1 cellular context compared by ENCODE assay signal in the genomic region with DNA sequence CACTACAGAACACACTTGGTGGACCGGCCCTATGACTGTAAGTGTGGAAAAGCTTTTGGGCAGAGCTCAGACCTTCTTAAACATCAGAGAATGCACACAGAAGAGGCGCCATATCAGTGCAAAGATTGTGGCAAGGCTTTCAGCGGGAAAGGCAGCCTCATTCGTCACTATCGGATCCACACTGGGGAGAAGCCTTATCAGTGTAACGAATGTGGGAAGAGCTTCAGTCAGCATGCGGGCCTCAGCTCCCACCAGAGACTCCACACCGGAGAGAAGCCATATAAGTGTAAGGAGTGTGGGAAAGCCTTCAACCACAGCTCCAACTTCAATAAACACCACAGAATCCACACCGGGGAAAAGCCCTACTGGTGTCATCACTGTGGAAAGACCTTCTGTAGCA.
TF ChIP-seq lines count a peak whose summit lies in the region.

No MANE protein-coding gene starts in this region.

TF ChIP-seq in HepG2, 621 proteins besides CTCF, POLR2A, EP300 and RAD21:
- TF ChIP-seq NR2C2 (CRISPR knock-in tag; IDR thresholded peaks at IDR 0.05; ENCODE audit: borderline replicate concordance), result no peak
- no peak for TF ChIP-seq ZNF296 (CRISPR knock-in tag; conservative IDR thresholded peaks at IDR 0.05)
- no peak for TF ChIP-seq KDM3A (CRISPR knock-in tag; IDR thresholded peaks at IDR 0.05; ENCODE audit: low read depth)
- 0 out of 2 replicates have a peak, but pooled peaks have one; percentile 21 for TF ChIP-seq RBFOX2 (IDR thresholded peaks at IDR 0.05; ENCODE audit: low read depth, low read length)
